Comparison of ENCODE assay signal across 10 cellular contexts in genomic region chr5:125006011-125006685, GRCh38.
DNase-seq lines count a peak whose midpoint lies in the region; ATAC-seq and TF ChIP-seq lines count a peak whose summit lies in the region.
"Had no signal": no experiment of that assay in that cellular context is flagged by ENCODE, and none has a peak within 500 bp of the region (broad histone marks: within the 10 kb centered on the region; RNA-seq: fewer than 3 reads in every experiment).

No MANE protein-coding gene starts in this region.

- H3K9me2 ChIP-seq in MM.1S (replicated peaks; ENCODE audit: insufficient read depth, low read length) = no peaks in the 10 kb centered on the region

- H2AFZ ChIP-seq in MM.1S (ENCODE audit: low read length) = no peak overlapping the region

- H3K27me3 ChIP-seq in MM.1S (replicated peaks; ENCODE audit: insufficient read depth, low read length) = no peaks in the 10 kb centered on the region
- H3K27me3 ChIP-seq in adrenal gland = peaks cover 4% of the 10 kb centered on the region
- H3K27me3 ChIP-seq in transverse colon = no peaks in the 10 kb centered on the region

- intact Hi-C loops in adrenal gland (cut with DNase I) = no loop called here
- intact Hi-C loops in transverse colon (cut with DNase I; ENCODE audit: low total_unique reads) = no loop called here

- H3K27ac ChIP-seq in MM.1S (ENCODE audit: low read length) = no peak overlapping the region
- H3K27ac ChIP-seq in adrenal gland = no peak overlapping the region
- no peak overlapping the region for H3K27ac ChIP-seq in transverse colon

- H4K20me1 ChIP-seq in MM.1S (ENCODE audit: insufficient read depth, low read length) = no peaks in the 10 kb centered on the region

- in situ Hi-C loops in transverse colon (cut with MboI; ENCODE audit: low pct_ligation_motif_present in 1 of 4, low pct_unique_long_range_greater_than_20kb in 1 of 4, low sequenced_read_pairs in 3 of 4) = no loop called here

- no peak for TF ChIP-seq POLR2A in adrenal gland (IDR thresholded peaks at IDR 0.05)
- no peak for TF ChIP-seq POLR2A in transverse colon (IDR thresholded peaks at IDR 0.05)

- H3K9me3 ChIP-seq in MM.1S (replicated peaks; ENCODE audit: insufficient read depth, low read length) (no peaks in the 10 kb centered on the region), adrenal gland (replicated peaks in 1 of 3) (no peaks in the 10 kb centered on the region), transverse colon (no peaks in the 10 kb centered on the region)

- no peak overlapping the region for H3K4me2 ChIP-seq in MM.1S (ENCODE audit: low read depth, low read length)

- H3K9ac ChIP-seq in MM.1S (ENCODE audit: low read length) = no peak overlapping the region

- peak; percentile 72 for ATAC-seq in GM18907 (IDR thresholded peaks at IDR 0.05; ENCODE audit: unreplicated experiment)
- peak; percentile 61 for ATAC-seq in HG02623 (IDR thresholded peaks at IDR 0.05; ENCODE audit: unreplicated experiment)
- ATAC-seq: activated CD8-positive, alpha-beta memory T cell treated with anti-CD3 and anti-CD28 coated beads, Interleukin-2, amount 10 ng/mL, durations not matched to agents 7 days and 5 days had no signal

- 64 to 74% (median 66%) methylated on average over 5 of the region's 5 CpGs for WGBS in adrenal gland, 4 donors
- WGBS in transverse colon (ENCODE audit: low coverage in 1 of 2), 2 donors = 55 to 73% methylated on average over 5 of the region's 5 CpGs

- TF ChIP-seq CTCF in MM.1S (IDR thresholded peaks at IDR 0.05; ENCODE audit: low read length) = no peak
- no peak for TF ChIP-seq CTCF in adrenal gland (IDR thresholded peaks at IDR 0.05)
- TF ChIP-seq CTCF in transverse colon (IDR thresholded peaks at IDR 0.05) = no peak

- DNase-seq in MM.1S (peak; percentile 23), left kidney (ENCODE audit: low read depth, low spot score) (peak; percentile 39), A172 (ENCODE audit: low spot score) (no peak), adrenal gland (no peak), transverse colon (no peak), HuH-7.5 (ENCODE audit: low spot score) (no peak)
- DNase-seq: activated CD8-positive, alpha-beta memory T cell treated with anti-CD3 and anti-CD28 coated beads, Interleukin-2, amount 10 ng/mL, durations not matched to agents 7 days and 5 days; foreskin melanocyte had no signal

- no peak for TF ChIP-seq EP300 in transverse colon (IDR thresholded peaks at IDR 0.05; ENCODE audit: low read depth)

- H3K36me3 ChIP-seq in MM.1S (replicated peaks; ENCODE audit: insufficient read depth, low read length) (no peaks in the 10 kb centered on the region), adrenal gland (replicated peaks in 1 of 2) (no peaks in the 10 kb centered on the region), transverse colon (no peaks in the 10 kb centered on the region)

- H3K79me2 ChIP-seq in MM.1S (ENCODE audit: low read length) = no peaks in the 10 kb centered on the region

- H3K4me1 ChIP-seq in MM.1S (ENCODE audit: low read length) = no peaks in the 10 kb centered on the region
- H3K4me1 ChIP-seq in adrenal gland (replicated peaks in 1 of 2) = no peaks in the 10 kb centered on the region
- H3K4me1 ChIP-seq in transverse colon = no peaks in the 10 kb centered on the region

- H3K4me3 ChIP-seq in MM.1S (ENCODE audit: low read length) = no peak overlapping the region
- H3K4me3 ChIP-seq in adrenal gland = no peak overlapping the region
- H3K4me3 ChIP-seq in transverse colon = no peak overlapping the region

- no peaks in the 10 kb centered on the region for H3F3A ChIP-seq in MM.1S (ENCODE audit: insufficient read depth, low read length)

Comparison
In these comparisons a context has a peak if more than half of its experiments do, and no peak if none do; other contexts are left out.
1. DNase-seq: peak in MM.1S (single experiment) and left kidney (single experiment); none in A172 (single experiment), adrenal gland (0 of 7), transverse colon (single experiment) and HuH-7.5 (single experiment).